1 cellular context compared by ENCODE assay signal in genomic region chr15:73227433-73228056, GRCh38.
TF ChIP-seq lines count a peak whose summit lies in the region.

No MANE protein-coding gene starts in this region.

TF ChIP-seq in K562, 482 proteins besides CTCF, POLR2A, EP300 and RAD21 (continued from another document):
- TF ChIP-seq REST (CRISPR knock-in tag; IDR thresholded peaks at IDR 0.05; ENCODE audit: low read depth) (no peak), MYC (IDR thresholded peaks at IDR 0.05; ENCODE audit: low read depth, low read length) (no peak), MYC (CRISPR knock-in tag; IDR thresholded peaks at IDR 0.05; ENCODE audit: borderline replicate concordance, low read depth) (no peak), SP2 (IDR thresholded peaks at IDR 0.05; ENCODE audit: extremely low read depth, low read depth, low read length, poor library complexity, severe bottlenecking) (no peak), NCOA4 (IDR thresholded peaks at IDR 0.05; ENCODE audit: partially characterized antibody) (no peak), SMARCA5 (IDR thresholded peaks at IDR 0.05) (no peak)
